Comparison of ENCODE assay signal across 10 cellular contexts in the genomic region with DNA sequence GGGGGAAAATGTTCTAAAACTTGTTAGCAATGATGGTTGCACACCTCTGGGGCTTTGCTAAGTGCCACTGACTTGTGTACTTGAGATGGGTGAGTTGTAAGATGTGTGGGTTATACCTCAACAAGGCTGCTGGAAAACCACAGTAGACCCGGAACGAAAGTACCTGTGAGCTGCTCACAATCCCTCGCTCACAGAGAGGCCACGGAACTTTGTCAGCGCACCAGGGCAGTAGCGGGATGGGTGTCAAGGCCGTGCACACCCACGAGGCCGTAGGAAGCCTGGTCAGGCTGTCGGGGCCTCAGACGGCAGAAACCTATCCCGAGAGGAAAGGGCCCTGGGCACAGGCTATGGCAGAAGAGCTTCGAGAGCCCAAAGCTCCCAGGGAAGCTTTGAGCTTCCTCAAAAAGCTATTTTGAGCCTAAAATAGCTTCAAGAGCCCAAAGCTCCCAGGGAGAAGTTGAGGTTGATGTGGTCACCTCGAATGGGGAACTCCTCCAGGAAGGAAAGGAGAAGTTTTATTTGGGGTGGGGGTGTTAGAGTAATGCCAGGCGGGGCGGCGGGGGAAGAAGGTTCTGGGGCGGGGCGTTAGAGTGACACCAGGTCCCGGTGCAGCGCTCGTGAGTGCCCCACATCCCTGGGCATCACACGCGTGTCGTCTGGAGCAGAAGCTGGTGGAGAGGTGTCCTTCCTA. TPM values are rescaled to one million over a fixed set of nuclear protein-coding genes. Genes with fewer than 3 reads are reported as not detected.
DNase-seq lines count a peak whose midpoint lies in the region; ATAC-seq and FAIRE-seq lines count a peak whose summit lies in the region.
"Had no signal": no experiment of that assay in that cellular context is flagged by ENCODE, and none has a peak within 500 bp of the region (broad histone marks: within the 10 kb centered on the region; RNA-seq: fewer than 3 reads in every experiment).

No MANE protein-coding gene starts in this region.

- peak; percentile 45 to 69 (median 62) for ATAC-seq in T-cell (replicated peaks in 1 of 4)
- ATAC-seq in Right ventricle myocardium superior (ENCODE audit: poor library complexity), result peak; percentile 53
- ATAC-seq in sciatic nerve, result peak; percentile 67
- ATAC-seq in GM18909 (IDR thresholded peaks at IDR 0.05; ENCODE audit: poor library complexity, unreplicated experiment), result no peak

- H3K36me3 Mint-ChIP-seq in activated CD4-positive, alpha-beta T cell treated with anti-CD3 and anti-CD28 coated beads, Interleukin-2, amount 10 ng/mL, durations not matched to agents 24 days and 14 days (ENCODE audit: low read depth), result no peaks in the 10 kb centered on the region
- no peaks in the 10 kb centered on the region for H3K36me3 Mint-ChIP-seq in T-cell

- CTCF ChIA-PET in T-cell (lab: Charles Lee), result no interaction called here

- H3K4me3 Mint-ChIP-seq in activated CD4-positive, alpha-beta T cell treated with anti-CD3 and anti-CD28 coated beads, Interleukin-2, amount 10 ng/mL, durations not matched to agents 24 days and 14 days, result peak overlapping the region; percentile 18
- peak overlapping the region; percentile 28 to 74 (median 44) for H3K4me3 Mint-ChIP-seq in T-cell

- peaks cover 12% of the 10 kb centered on the region for H3K4me1 Mint-ChIP-seq in activated CD4-positive, alpha-beta T cell treated with anti-CD3 and anti-CD28 coated beads, Interleukin-2, amount 10 ng/mL, durations not matched to agents 24 days and 14 days
- peaks cover 14 to 15% (median 15%) of the 10 kb centered on the region in 3 donors for H3K4me1 Mint-ChIP-seq in T-cell

- FAIRE-seq in frontal cortex (lab: Jason Lieb, UNC), result no peak
- FAIRE-seq: A204.1 had no signal

- peaks cover 12% of the 10 kb centered on the region for H3K27me3 Mint-ChIP-seq in activated CD4-positive, alpha-beta T cell treated with anti-CD3 and anti-CD28 coated beads, Interleukin-2, amount 10 ng/mL, durations not matched to agents 24 days and 14 days
- peaks cover 17 to 38% of the 10 kb centered on the region in 2 donors for H3K27me3 Mint-ChIP-seq in T-cell

- no peaks in the 10 kb centered on the region for H3K9me3 Mint-ChIP-seq in activated CD4-positive, alpha-beta T cell treated with anti-CD3 and anti-CD28 coated beads, Interleukin-2, amount 10 ng/mL, durations not matched to agents 24 days and 14 days
- no peaks in the 10 kb centered on the region for H3K9me3 Mint-ChIP-seq in T-cell

- intact Hi-C loops in activated CD4-positive, alpha-beta T cell treated with anti-CD3 and anti-CD28 coated beads, Interleukin-2, amount 10 ng/mL, durations not matched to agents 24 days and 14 days (cut with micrococcal nuclease), result no loop called here
- intact Hi-C loops in Right ventricle myocardium superior (cut with DNase I) (no loop called here), sciatic nerve (cut with DNase I) (no loop called here)

- POLR2A ChIA-PET in T-cell (lab: Charles Lee), result no interaction called here

- peak; percentile 73 for DNase-seq in activated CD4-positive, alpha-beta T cell treated with anti-CD3 and anti-CD28 coated beads, Interleukin-2, amount 10 ng/mL, durations not matched to agents 24 days and 14 days
- no peak for DNase-seq in activated CD4-positive, alpha-beta T cell treated with anti-CD3 and anti-CD28 coated beads, Interleukin-2, amount 50 U/mL, for 4 hours
- DNase-seq in T-cell (no peak), Right ventricle myocardium superior (peak; percentile 67), sciatic nerve (ENCODE audit: low spot score) (no peak), NCI-H1092 treated with DMSO at 0.1 percent for 48 hours (lab: John Stamatoyannopoulos, UW) (no peak), frontal cortex (ENCODE audit: low spot score in 2 of 2) (no peak)

- no peak overlapping the region for H3K27ac Mint-ChIP-seq in activated CD4-positive, alpha-beta T cell treated with anti-CD3 and anti-CD28 coated beads, Interleukin-2, amount 10 ng/mL, durations not matched to agents 24 days and 14 days
- peak overlapping the region in 1 of 2 donors; percentile 37 for H3K27ac Mint-ChIP-seq in T-cell

RNA-seq across cellular contexts. Expression of gene CBFA2T3, which starts 19.0 kb away (rescaled TPM):
- not detected in 2 replicates for total RNA-seq in activated CD4-positive, alpha-beta T cell treated with anti-CD3 and anti-CD28 coated beads, Interleukin-2, amount 10 ng/mL, durations not matched to agents 24 days and 14 days
- total RNA-seq in T-cell, result 1 to 10 TPM; 2.0 to 4.0 (median 2.1) TPM
- 8.6 TPM for total RNA-seq in Right ventricle myocardium superior
- total RNA-seq in sciatic nerve, result 8.2 TPM
- total RNA-seq in frontal cortex, result 0.82 TPM
- total RNA-seq: Daoy had no signal

Comparison
In these comparisons a context has a peak if more than half of its experiments do, and no peak if none do; other contexts are left out.
1. DNase-seq: peak in activated CD4-positive, alpha-beta T cell treated with anti-CD3 and anti-CD28 coated beads, Interleukin-2, amount 10 ng/mL, durations not matched to agents 24 days and 14 days (single experiment) and Right ventricle myocardium superior (single experiment); none in activated CD4-positive, alpha-beta T cell treated with anti-CD3 and anti-CD28 coated beads, Interleukin-2, amount 50 U/mL, for 4 hours (0 of 2), T-cell (0 of 34), sciatic nerve (single experiment), NCI-H1092 treated with DMSO at 0.1 percent for 48 hours (single experiment) and frontal cortex (0 of 2).